8 cellular contexts compared by ENCODE assay signal in the genomic region with DNA sequence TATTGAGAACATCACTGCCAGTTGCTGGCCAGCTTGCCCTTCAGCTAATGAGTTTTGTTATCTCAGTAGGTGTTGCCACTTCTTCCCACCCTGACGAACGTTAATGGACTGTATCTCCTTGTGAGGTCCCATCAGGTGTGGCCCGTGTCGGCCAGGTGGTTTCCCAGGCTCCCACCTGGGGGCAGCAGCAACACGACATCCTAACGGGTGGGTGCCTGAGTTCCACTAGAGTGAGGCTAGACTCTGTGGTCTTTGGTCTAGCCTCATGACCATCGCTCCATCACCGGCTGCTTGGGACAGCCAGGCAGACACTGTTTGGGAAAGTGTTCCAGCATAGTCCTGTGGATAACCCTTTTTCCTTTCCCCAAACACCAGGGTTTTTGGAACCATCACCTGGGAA. TPM values are rescaled to one million over a fixed set of nuclear protein-coding genes. Genes with fewer than 3 reads are reported as not detected.
DNase-seq lines count a peak whose midpoint lies in the region; ATAC-seq and TF ChIP-seq lines count a peak whose summit lies in the region.

No MANE protein-coding gene starts in this region.

- no peaks in the 10 kb centered on the region for H3K9me2 ChIP-seq in PC-3 (replicated peaks; ENCODE audit: low read length)

- no peak for TF ChIP-seq EP300 in suprapubic skin (IDR thresholded peaks at IDR 0.05)

- H3K27me3 ChIP-seq in PC-3 (ENCODE audit: low read length) (no peaks in the 10 kb centered on the region), suprapubic skin (no peaks in the 10 kb centered on the region)

- no peaks in the 10 kb centered on the region for H3F3A ChIP-seq in PC-3 (ENCODE audit: low read length, unreplicated experiment)

- H3K4me3 ChIP-seq in PC-3 (ENCODE audit: low read length) = no peak overlapping the region
- no peak overlapping the region for H3K4me3 ChIP-seq in suprapubic skin

- POLR2A ChIA-PET in activated CD4-positive, alpha-beta memory T cell treated with anti-CD3 and anti-CD28 coated beads, Interleukin-2, amount 10 ng/mL, durations not matched to agents 7 days and 5 days (lab: Charles Lee) = interaction anchor here (1.0 to 3.4 kb wide), 6 partner anchors 7 to 51 kb away, joined by 3 to 59 read pairs (median 8); a partner anchor contains a TSS
- POLR2A ChIA-PET in activated CD4-positive, alpha-beta memory T cell treated with anti-CD3 and anti-CD28 coated beads for 36 hours (lab: Charles Lee) = interaction anchor here (1.0 to 1.2 kb wide), 2 partner anchors 14 to 34 kb away, joined by 3 to 4 read pairs; no protein-coding TSS in a partner anchor
- POLR2A ChIA-PET in PC-3 (lab: Charles Lee; ENCODE audit: unreplicated experiment) = interaction anchor here (0.6 kb wide), 1 partner anchor 130 kb away, joined by 3 read pairs; no protein-coding TSS in a partner anchor

- H3K4me1 ChIP-seq in PC-3 (ENCODE audit: insufficient read depth, low read length) (no peaks in the 10 kb centered on the region), suprapubic skin (peaks cover 24% of the 10 kb centered on the region)

- BruUV-seq in PC-3 (replicated peaks; lab: Mats Ljungman, UMichigan) = no TSS peak

- H3K36me3 Mint-ChIP-seq in activated CD4-positive, alpha-beta memory T cell treated with anti-CD3 and anti-CD28 coated beads, Interleukin-2, amount 10 ng/mL, durations not matched to agents 7 days and 5 days (ENCODE audit: low read depth) = peaks cover 3% of the 10 kb centered on the region
- no peaks in the 10 kb centered on the region for H3K36me3 Mint-ChIP-seq in activated CD4-positive, alpha-beta memory T cell treated with anti-CD3 and anti-CD28 coated beads for 36 hours

- intact Hi-C loops in activated CD4-positive, alpha-beta memory T cell treated with anti-CD3 and anti-CD28 coated beads for 36 hours (cut with micrococcal nuclease) = loop anchor here (1.0 to 10.0 kb wide), 4 partner anchors 17 to 189 kb away; a partner anchor contains a TSS
- intact Hi-C loops in PC-3 (cut with micrococcal nuclease) = no loop called here

- CTCF ChIA-PET in activated CD4-positive, alpha-beta memory T cell treated with anti-CD3 and anti-CD28 coated beads, Interleukin-2, amount 10 ng/mL, durations not matched to agents 7 days and 5 days (lab: Charles Lee) = interaction anchor here (0.6 kb wide), 1 partner anchor 110 kb away, joined by 3 read pairs; no protein-coding TSS in a partner anchor
- CTCF ChIA-PET in activated CD4-positive, alpha-beta memory T cell treated with anti-CD3 and anti-CD28 coated beads for 36 hours (lab: Charles Lee) = interaction anchor here (0.7 to 1.6 kb wide), 2 partner anchors 10 to 46 kb away, joined by 3 read pairs; a partner anchor contains a TSS
- CTCF ChIA-PET in PC-3 (lab: Charles Lee) = no interaction called here

- TF ChIP-seq CTCF in PC-3 (conservative IDR thresholded peaks at IDR 0.05; ENCODE audit: low read depth, low read length) = no peak
- no peak for TF ChIP-seq CTCF in suprapubic skin (IDR thresholded peaks at IDR 0.05)

- H3K9me3 Mint-ChIP-seq in activated CD4-positive, alpha-beta memory T cell treated with anti-CD3 and anti-CD28 coated beads, Interleukin-2, amount 10 ng/mL, durations not matched to agents 7 days and 5 days = no peaks in the 10 kb centered on the region
- no peaks in the 10 kb centered on the region for H3K9me3 Mint-ChIP-seq in activated CD4-positive, alpha-beta memory T cell treated with anti-CD3 and anti-CD28 coated beads for 36 hours

- H3K4me1 Mint-ChIP-seq in activated CD4-positive, alpha-beta memory T cell treated with anti-CD3 and anti-CD28 coated beads, Interleukin-2, amount 10 ng/mL, durations not matched to agents 7 days and 5 days = peaks cover 52% of the 10 kb centered on the region
- H3K4me1 Mint-ChIP-seq in activated CD4-positive, alpha-beta memory T cell treated with anti-CD3 and anti-CD28 coated beads for 36 hours (ENCODE audit: low read depth) = peaks cover 37% of the 10 kb centered on the region

- no peak overlapping the region for H3K4me3 Mint-ChIP-seq in activated CD4-positive, alpha-beta memory T cell treated with anti-CD3 and anti-CD28 coated beads, Interleukin-2, amount 10 ng/mL, durations not matched to agents 7 days and 5 days
- H3K4me3 Mint-ChIP-seq in activated CD4-positive, alpha-beta memory T cell treated with anti-CD3 and anti-CD28 coated beads for 36 hours = no peak overlapping the region

- H3K36me3 ChIP-seq in PC-3 (ENCODE audit: low read depth, low read length) = no peaks in the 10 kb centered on the region
- no peaks in the 10 kb centered on the region for H3K36me3 ChIP-seq in suprapubic skin

- no peak overlapping the region for H3K9ac ChIP-seq in PC-3 (ENCODE audit: low read length)

- H3K4me2 ChIP-seq in PC-3 (ENCODE audit: low read length) = no peak overlapping the region

- H4K20me1 ChIP-seq in PC-3 (ENCODE audit: low read length) = no peaks in the 10 kb centered on the region

- no peak for ATAC-seq in PC-3
- ATAC-seq in HG02870 (IDR thresholded peaks at IDR 0.05; ENCODE audit: unreplicated experiment) = no peak

- peak overlapping the region; percentile 79; the same call in 1 of the 2 replicates for H2AFZ ChIP-seq in PC-3 (ENCODE audit: low read length)

- no peak for TF ChIP-seq POLR2A in suprapubic skin (IDR thresholded peaks at IDR 0.05)

- H3K27ac Mint-ChIP-seq in activated CD4-positive, alpha-beta memory T cell treated with anti-CD3 and anti-CD28 coated beads, Interleukin-2, amount 10 ng/mL, durations not matched to agents 7 days and 5 days = peak overlapping the region; percentile 78
- no peak overlapping the region for H3K27ac Mint-ChIP-seq in activated CD4-positive, alpha-beta memory T cell treated with anti-CD3 and anti-CD28 coated beads for 36 hours

- DNase-seq in activated CD4-positive, alpha-beta memory T cell treated with anti-CD3 and anti-CD28 coated beads, Interleukin-2, amount 10 ng/mL, durations not matched to agents 7 days and 5 days = no peak
- DNase-seq in activated CD4-positive, alpha-beta memory T cell treated with anti-CD3 and anti-CD28 coated beads for 36 hours = no peak
- DNase-seq in PC-3 (no peak), iPS DF 19.7 (ENCODE audit: low read depth, low spot score) (peak; percentile 33), suprapubic skin (ENCODE audit: low spot score in 2 of 2) (no peak), pons (ENCODE audit: low spot score) (no peak)
- no peak for DNase-seq in activated CD8-positive, alpha-beta memory T cell treated with anti-CD3 and anti-CD28 coated beads, Interleukin-2, amount 50 U/mL, for 48 hours

- WGBS in suprapubic skin = 85% methylated on average over 8 of the region's 8 CpGs

- no peak overlapping the region for H3K27ac ChIP-seq in PC-3 (ENCODE audit: low read length)
- H3K27ac ChIP-seq in suprapubic skin = peak overlapping the region; percentile 91

- peaks cover 5% of the 10 kb centered on the region for H3K27me3 Mint-ChIP-seq in activated CD4-positive, alpha-beta memory T cell treated with anti-CD3 and anti-CD28 coated beads, Interleukin-2, amount 10 ng/mL, durations not matched to agents 7 days and 5 days
- no peaks in the 10 kb centered on the region for H3K27me3 Mint-ChIP-seq in activated CD4-positive, alpha-beta memory T cell treated with anti-CD3 and anti-CD28 coated beads for 36 hours

- H3K9me3 ChIP-seq in PC-3 (ENCODE audit: low read length) = no peaks in the 10 kb centered on the region
- no peaks in the 10 kb centered on the region for H3K9me3 ChIP-seq in suprapubic skin

- no peaks in the 10 kb centered on the region for H3K79me2 ChIP-seq in PC-3 (ENCODE audit: low read length)

RNA-seq across cellular contexts. Expression of a gene that starts 45.6 kb away (rescaled TPM):
- 10 to 100 TPM; 39.0 to 50.7 TPM for total RNA-seq in activated CD4-positive, alpha-beta memory T cell treated with anti-CD3 and anti-CD28 coated beads, Interleukin-2, amount 10 ng/mL, durations not matched to agents 7 days and 5 days
- total RNA-seq in activated CD4-positive, alpha-beta memory T cell treated with anti-CD3 and anti-CD28 coated beads for 36 hours = 10 to 100 TPM; 47.2 to 50.1 TPM
- total RNA-seq in PC-3 (2014; rRNA removed) (30.5 and 31.0 TPM in 2 replicates), suprapubic skin (10 to 100 TPM; 41.2 to 54.3 (median 42.8) TPM)

RNA-seq across cellular contexts. Expression of a gene that starts 50.7 kb away (rescaled TPM):
- total RNA-seq in activated CD4-positive, alpha-beta memory T cell treated with anti-CD3 and anti-CD28 coated beads, Interleukin-2, amount 10 ng/mL, durations not matched to agents 7 days and 5 days = 10 to 100 TPM; 57.3 to 61.2 TPM
- 10 to 100 TPM; 50.8 to 57.4 TPM for total RNA-seq in activated CD4-positive, alpha-beta memory T cell treated with anti-CD3 and anti-CD28 coated beads for 36 hours
- total RNA-seq in PC-3 (2014; rRNA removed) (12.8 and 15.7 TPM in 2 replicates), suprapubic skin (10 to 100 TPM; 47.5 to 71.4 (median 55.8) TPM)
